In genomic region chr18:79588636-79589481, GRCh38 we compare ENCODE assay signal across 8 cellular contexts.
DNase-seq lines count a peak whose midpoint lies in the region; ATAC-seq and TF ChIP-seq lines count a peak whose summit lies in the region.

No MANE protein-coding gene starts in this region.

- in situ Hi-C loops in ACHN (cut with HindIII; ENCODE audit: low pct_ligation_motif_present, low pct_unique_long_range_greater_than_20kb, low sequenced_read_pairs), result no loop called here

- TF ChIP-seq CTCF in natural killer cell (IDR thresholded peaks at IDR 0.05) (no peak), mucosa of descending colon (IDR thresholded peaks at IDR 0.05) (no peak)

- POLR2A ChIA-PET in naive thymus-derived CD8-positive, alpha-beta T cell (lab: Charles Lee), result no interaction called here
- POLR2A ChIA-PET in CD4-positive, alpha-beta memory T cell (lab: Charles Lee; ENCODE audit: partially characterized antibody), result no interaction called here

- CTCF ChIA-PET in CD4-positive, alpha-beta memory T cell (lab: Charles Lee; ENCODE audit: partially characterized antibody), result no interaction called here

- peak; percentile 47 for DNase-seq in natural killer cell treated with Interleukin-12 subunit alpha and Interleukin-12 subunit beta and Interleukin-15 and Interleukin-18, amount 100 ng/mL, for 72 hours (ENCODE audit: low spot score)
- DNase-seq in natural killer cell (no peak), fibroblast of gingiva (ENCODE audit: low read depth) (peak; percentile 90), mucosa of descending colon (peak; percentile 59 to 77 (median 61)), SKM-1 (lab: John Stamatoyannopoulos, UW; ENCODE audit: unreplicated experiment) (no peak), ACHN (no peak)
- DNase-seq in naive thymus-derived CD8-positive, alpha-beta T cell, result no peak
- DNase-seq in CD4-positive, alpha-beta memory T cell, result no peak

- H3K9me3 ChIP-seq in mucosa of descending colon, result no peaks in the 10 kb centered on the region
- H3K9me3 ChIP-seq in CD4-positive, alpha-beta memory T cell (ENCODE audit: control insufficient read depth in 1 of 2, low read length in 2 of 2), result no peaks in the 10 kb centered on the region

- H3K4me1 Mint-ChIP-seq in natural killer cell treated with Interleukin-12 subunit alpha and Interleukin-12 subunit beta and Interleukin-15 and Interleukin-18, amount 100 ng/mL, for 72 hours (ENCODE audit: low read depth in 2 of 2), result no peaks in the 10 kb centered on the region
- H3K4me1 Mint-ChIP-seq in natural killer cell, result no peaks in the 10 kb centered on the region
- H3K4me1 Mint-ChIP-seq in naive thymus-derived CD8-positive, alpha-beta T cell, result no peaks in the 10 kb centered on the region
- peaks cover 0 to 2% (median under 1%) of the 10 kb centered on the region in 4 donors for H3K4me1 Mint-ChIP-seq in CD4-positive, alpha-beta memory T cell

- intact Hi-C loops in natural killer cell (cut with micrococcal nuclease) (no loop called here), mucosa of descending colon (cut with DNase I, micrococcal nuclease) (no loop called here)
- intact Hi-C loops in CD4-positive, alpha-beta memory T cell (cut with micrococcal nuclease), result no loop called here

- H3K4me3 ChIP-seq in mucosa of descending colon, result no peak overlapping the region
- H3K4me3 ChIP-seq in CD4-positive, alpha-beta memory T cell (ENCODE audit: low read length in 2 of 2), result no peak overlapping the region

- H3K4me3 Mint-ChIP-seq in natural killer cell treated with Interleukin-12 subunit alpha and Interleukin-12 subunit beta and Interleukin-15 and Interleukin-18, amount 100 ng/mL, for 72 hours, result no peak overlapping the region
- H3K4me3 Mint-ChIP-seq in natural killer cell, result no peak overlapping the region
- no peak overlapping the region for H3K4me3 Mint-ChIP-seq in naive thymus-derived CD8-positive, alpha-beta T cell
- no peak overlapping the region for H3K4me3 Mint-ChIP-seq in CD4-positive, alpha-beta memory T cell

- ATAC-seq in natural killer cell treated with Interleukin-12 subunit alpha and Interleukin-12 subunit beta and Interleukin-15 and Interleukin-18, amount 100 ng/mL, for 72 hours, result no peak
- ATAC-seq in natural killer cell, result no peak
- ATAC-seq in mucosa of descending colon, result peak; percentile 71
- ATAC-seq in naive thymus-derived CD8-positive, alpha-beta T cell, result no peak

- peaks cover 7% of the 10 kb centered on the region for H3K4me1 ChIP-seq in mucosa of descending colon (ENCODE audit: low read depth)
- H3K4me1 ChIP-seq in CD4-positive, alpha-beta memory T cell (ENCODE audit: insufficient read depth, low read length), result no peaks in the 10 kb centered on the region

- no peak overlapping the region for H3K27ac ChIP-seq in CD4-positive, alpha-beta memory T cell (ENCODE audit: low read depth, low read length)

- H3K36me3 Mint-ChIP-seq in natural killer cell treated with Interleukin-12 subunit alpha and Interleukin-12 subunit beta and Interleukin-15 and Interleukin-18, amount 100 ng/mL, for 72 hours, result no peaks in the 10 kb centered on the region
- no peaks in the 10 kb centered on the region for H3K36me3 Mint-ChIP-seq in natural killer cell
- peaks cover 0 to 5% (median 0%) of the 10 kb centered on the region in 3 donors for H3K36me3 Mint-ChIP-seq in naive thymus-derived CD8-positive, alpha-beta T cell
- no peaks in the 10 kb centered on the region for H3K36me3 Mint-ChIP-seq in CD4-positive, alpha-beta memory T cell

- H3K36me3 ChIP-seq in mucosa of descending colon (ENCODE audit: low read depth), result no peaks in the 10 kb centered on the region
- no peaks in the 10 kb centered on the region for H3K36me3 ChIP-seq in CD4-positive, alpha-beta memory T cell (ENCODE audit: insufficient read depth, low read length)

- no peaks in the 10 kb centered on the region for H3K9me3 Mint-ChIP-seq in natural killer cell treated with Interleukin-12 subunit alpha and Interleukin-12 subunit beta and Interleukin-15 and Interleukin-18, amount 100 ng/mL, for 72 hours
- peaks cover 2 to 3% of the 10 kb centered on the region in 2 donors for H3K9me3 Mint-ChIP-seq in natural killer cell
- H3K9me3 Mint-ChIP-seq in naive thymus-derived CD8-positive, alpha-beta T cell, result peaks cover 0 to 15% (median 2%) of the 10 kb centered on the region in 9 donors
- H3K9me3 Mint-ChIP-seq in CD4-positive, alpha-beta memory T cell, result peaks cover 0 to 7% (median 4%) of the 10 kb centered on the region in 8 donors

- no peaks in the 10 kb centered on the region for H3K27me3 ChIP-seq in CD4-positive, alpha-beta memory T cell (ENCODE audit: insufficient read depth, low read length)

- peaks cover 6 to 25% of the 10 kb centered on the region in 2 donors for H3K27me3 Mint-ChIP-seq in natural killer cell treated with Interleukin-12 subunit alpha and Interleukin-12 subunit beta and Interleukin-15 and Interleukin-18, amount 100 ng/mL, for 72 hours
- H3K27me3 Mint-ChIP-seq in natural killer cell (ENCODE audit: low read depth in 2 of 2), result peaks cover 6 to 15% of the 10 kb centered on the region in 2 donors
- peaks cover 0 to 4% (median 0%) of the 10 kb centered on the region in 5 donors for H3K27me3 Mint-ChIP-seq in naive thymus-derived CD8-positive, alpha-beta T cell
- H3K27me3 Mint-ChIP-seq in CD4-positive, alpha-beta memory T cell, result peaks cover 0 to 11% of the 10 kb centered on the region in 2 donors

- no peak overlapping the region for H3K27ac Mint-ChIP-seq in natural killer cell treated with Interleukin-12 subunit alpha and Interleukin-12 subunit beta and Interleukin-15 and Interleukin-18, amount 100 ng/mL, for 72 hours
- no peak overlapping the region for H3K27ac Mint-ChIP-seq in natural killer cell
- H3K27ac Mint-ChIP-seq in naive thymus-derived CD8-positive, alpha-beta T cell, result peak overlapping the region in 1 of 10 donors; percentile 13
- no peak overlapping the region for H3K27ac Mint-ChIP-seq in CD4-positive, alpha-beta memory T cell

Comparison
In these comparisons a context has a peak if more than half of its experiments do, and no peak if none do; other contexts are left out.
1. DNase-seq: peak in natural killer cell treated with Interleukin-12 subunit alpha and Interleukin-12 subunit beta and Interleukin-15 and Interleukin-18, amount 100 ng/mL, for 72 hours (single experiment), fibroblast of gingiva (single experiment) and mucosa of descending colon (3 of 3); none in natural killer cell (single experiment), SKM-1 (single experiment), naive thymus-derived CD8-positive, alpha-beta T cell (0 of 10), CD4-positive, alpha-beta memory T cell (0 of 5) and ACHN (single experiment).